Comparison of ENCODE assay signal across 12 cellular contexts in the genomic region with DNA sequence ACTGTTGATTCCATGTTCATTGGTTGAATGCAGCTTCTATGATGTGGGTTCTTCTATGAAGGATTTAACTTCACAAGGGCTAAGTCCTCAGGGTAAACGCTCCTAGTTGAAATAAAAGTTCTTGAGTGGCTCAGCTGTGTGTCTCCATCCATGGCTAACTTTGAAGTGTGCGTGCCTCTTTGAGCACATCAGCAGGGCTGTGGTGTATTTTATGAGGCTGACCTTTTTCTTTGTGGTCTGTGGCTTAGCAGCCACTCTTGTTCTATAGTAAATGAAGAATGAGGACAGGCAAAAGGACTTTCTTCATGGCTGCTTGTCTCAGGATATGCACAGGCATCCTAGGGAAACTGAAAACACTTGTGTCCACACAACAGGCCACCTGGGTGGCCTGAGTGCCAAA.
DNase-seq lines count a peak whose midpoint lies in the region; ATAC-seq and TF ChIP-seq lines count a peak whose summit lies in the region.
"Had no signal": no experiment of that assay in that cellular context is flagged by ENCODE, and none has a peak within 500 bp of the region (broad histone marks: within the 10 kb centered on the region; RNA-seq: fewer than 3 reads in every experiment).

No MANE protein-coding gene starts in this region.

- no peaks in the 10 kb centered on the region for H3K36me3 ChIP-seq in tibial nerve

- H3K4me3 Mint-ChIP-seq in stimulated activated naive CD8-positive, alpha-beta T cell treated with anti-CD3 and anti-CD28 coated beads, Interleukin-15, amount 100 ng/mL, for 72 hours: peak overlapping the region in 1 of 2 donors; percentile 16
- no peak overlapping the region for H3K4me3 Mint-ChIP-seq in osteocyte (ENCODE audit: unreplicated experiment)

- no peaks in the 10 kb centered on the region for H3K4me1 ChIP-seq in tibial nerve

- no peaks in the 10 kb centered on the region for H3K9me3 ChIP-seq in tibial nerve

- peaks cover 4 to 25% of the 10 kb centered on the region in 2 donors for H3K9me3 Mint-ChIP-seq in stimulated activated naive CD8-positive, alpha-beta T cell treated with anti-CD3 and anti-CD28 coated beads, Interleukin-15, amount 100 ng/mL, for 72 hours
- peaks cover 8% of the 10 kb centered on the region for H3K9me3 Mint-ChIP-seq in osteocyte (ENCODE audit: unreplicated experiment)

- H3K4me3 ChIP-seq in tibial nerve: no peak overlapping the region
- H3K4me3 ChIP-seq: SK-N-MC had no signal

- peaks cover 24% of the 10 kb centered on the region for H3K4me1 Mint-ChIP-seq in stimulated activated naive CD8-positive, alpha-beta T cell treated with anti-CD3 and anti-CD28 coated beads, Interleukin-15, amount 100 ng/mL, for 72 hours
- no peaks in the 10 kb centered on the region for H3K4me1 Mint-ChIP-seq in osteocyte (ENCODE audit: unreplicated experiment)

- H3K27me3 Mint-ChIP-seq in stimulated activated naive CD8-positive, alpha-beta T cell treated with anti-CD3 and anti-CD28 coated beads, Interleukin-15, amount 100 ng/mL, for 72 hours: no peaks in the 10 kb centered on the region
- H3K27me3 Mint-ChIP-seq in osteocyte (ENCODE audit: unreplicated experiment): no peaks in the 10 kb centered on the region

- DNase-seq in DMS53 (lab: John Stamatoyannopoulos, UW) (peak; percentile 12), DMS53 treated with DMSO at 0.1 percent for 48 hours (lab: John Stamatoyannopoulos, UW; ENCODE audit: unreplicated experiment) (no peak), RPMI7951 (ENCODE audit: low read depth) (peak; percentile 71), osteocyte (ENCODE audit: extremely low spot score, unreplicated experiment) (no peak), tibial nerve (ENCODE audit: low spot score in 2 of 2) (no peak)
- DNase-seq in stimulated activated naive CD8-positive, alpha-beta T cell treated with anti-CD3 and anti-CD28 coated beads, Interleukin-15, amount 100 ng/mL, for 72 hours: peak; percentile 14 to 34
- no peak for DNase-seq in activated CD8-positive, alpha-beta memory T cell treated with anti-CD3 and anti-CD28 coated beads, Interleukin-2, amount 50 U/mL, for 48 hours
- DNase-seq: small intestine had no signal

- 60 to 77% methylated on average over 2 of the region's 2 CpGs for WGBS in tibial nerve, 2 donors

- TF ChIP-seq CTCF in osteocyte (IDR thresholded peaks at IDR 0.05): no peak
- no peak for TF ChIP-seq CTCF in tibial nerve (IDR thresholded peaks at IDR 0.05)

- peak overlapping the region; percentile 53 to 74 for H3K27ac Mint-ChIP-seq in stimulated activated naive CD8-positive, alpha-beta T cell treated with anti-CD3 and anti-CD28 coated beads, Interleukin-15, amount 100 ng/mL, for 72 hours
- no peak overlapping the region for H3K27ac Mint-ChIP-seq in osteocyte (ENCODE audit: unreplicated experiment)

- H3K27ac ChIP-seq in tibial nerve: no peak overlapping the region
- H3K27ac ChIP-seq: 22Rv1, SK-N-MC had no signal

- peaks cover 6% of the 10 kb centered on the region for H3K36me3 Mint-ChIP-seq in osteocyte (ENCODE audit: unreplicated experiment)

- ATAC-seq in HG03159 (IDR thresholded peaks at IDR 0.05; ENCODE audit: unreplicated experiment): peak; percentile 63
- peak; percentile 83 for ATAC-seq in stimulated activated naive CD8-positive, alpha-beta T cell treated with anti-CD3 and anti-CD28 coated beads, Interleukin-15, amount 100 ng/mL, for 72 hours
- ATAC-seq: left lobe of liver had no signal

- no peaks in the 10 kb centered on the region for H3K27me3 ChIP-seq in tibial nerve

- TF ChIP-seq EP300 in tibial nerve (IDR thresholded peaks at IDR 0.05): no peak

- TF ChIP-seq POLR2A in tibial nerve (IDR thresholded peaks at IDR 0.05): no peak

Comparison
In these comparisons a context has a peak if more than half of its experiments do, and no peak if none do; other contexts are left out.
1. DNase-seq: peak in DMS53 (single experiment), RPMI7951 (single experiment) and stimulated activated naive CD8-positive, alpha-beta T cell treated with anti-CD3 and anti-CD28 coated beads, Interleukin-15, amount 100 ng/mL, for 72 hours (2 of 2); none in DMS53 treated with DMSO at 0.1 percent for 48 hours (single experiment), osteocyte (single experiment), tibial nerve (0 of 2) and activated CD8-positive, alpha-beta memory T cell treated with anti-CD3 and anti-CD28 coated beads, Interleukin-2, amount 50 U/mL, for 48 hours (single experiment).